In the genomic region with DNA sequence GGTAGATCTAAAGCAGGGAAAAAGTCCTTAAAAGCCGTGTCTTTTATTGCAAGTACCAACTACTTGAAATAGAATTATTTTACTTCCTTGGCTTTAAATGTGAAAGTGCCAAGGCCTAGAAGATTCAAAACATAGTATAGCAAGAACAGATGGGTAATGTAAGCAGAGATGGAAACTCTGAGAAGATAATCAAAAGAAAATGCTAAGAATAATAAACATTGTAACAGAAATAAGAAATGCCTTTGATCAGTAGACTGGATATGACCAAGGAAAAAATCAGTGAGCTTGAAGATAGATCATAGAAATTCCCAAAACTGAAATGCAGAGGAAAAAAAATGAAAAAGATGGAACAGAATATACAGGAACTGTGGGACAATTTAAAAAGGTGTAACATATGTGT, we compare ENCODE assay signal across 1 cellular context.
TF ChIP-seq lines count a peak whose summit lies in the region.

No MANE protein-coding gene starts in this region.

TF ChIP-seq in GM23338, 12 proteins besides CTCF, POLR2A, EP300 and RAD21 (continued from another document):
- no peak for TF ChIP-seq ZNF462 (CRISPR knock-in tag; IDR thresholded peaks at IDR 0.05)
- TF ChIP-seq ZNF331 (CRISPR knock-in tag; IDR thresholded peaks at IDR 0.05; ENCODE audit: low read depth) = no peak
- TF ChIP-seq, protein P1, sequence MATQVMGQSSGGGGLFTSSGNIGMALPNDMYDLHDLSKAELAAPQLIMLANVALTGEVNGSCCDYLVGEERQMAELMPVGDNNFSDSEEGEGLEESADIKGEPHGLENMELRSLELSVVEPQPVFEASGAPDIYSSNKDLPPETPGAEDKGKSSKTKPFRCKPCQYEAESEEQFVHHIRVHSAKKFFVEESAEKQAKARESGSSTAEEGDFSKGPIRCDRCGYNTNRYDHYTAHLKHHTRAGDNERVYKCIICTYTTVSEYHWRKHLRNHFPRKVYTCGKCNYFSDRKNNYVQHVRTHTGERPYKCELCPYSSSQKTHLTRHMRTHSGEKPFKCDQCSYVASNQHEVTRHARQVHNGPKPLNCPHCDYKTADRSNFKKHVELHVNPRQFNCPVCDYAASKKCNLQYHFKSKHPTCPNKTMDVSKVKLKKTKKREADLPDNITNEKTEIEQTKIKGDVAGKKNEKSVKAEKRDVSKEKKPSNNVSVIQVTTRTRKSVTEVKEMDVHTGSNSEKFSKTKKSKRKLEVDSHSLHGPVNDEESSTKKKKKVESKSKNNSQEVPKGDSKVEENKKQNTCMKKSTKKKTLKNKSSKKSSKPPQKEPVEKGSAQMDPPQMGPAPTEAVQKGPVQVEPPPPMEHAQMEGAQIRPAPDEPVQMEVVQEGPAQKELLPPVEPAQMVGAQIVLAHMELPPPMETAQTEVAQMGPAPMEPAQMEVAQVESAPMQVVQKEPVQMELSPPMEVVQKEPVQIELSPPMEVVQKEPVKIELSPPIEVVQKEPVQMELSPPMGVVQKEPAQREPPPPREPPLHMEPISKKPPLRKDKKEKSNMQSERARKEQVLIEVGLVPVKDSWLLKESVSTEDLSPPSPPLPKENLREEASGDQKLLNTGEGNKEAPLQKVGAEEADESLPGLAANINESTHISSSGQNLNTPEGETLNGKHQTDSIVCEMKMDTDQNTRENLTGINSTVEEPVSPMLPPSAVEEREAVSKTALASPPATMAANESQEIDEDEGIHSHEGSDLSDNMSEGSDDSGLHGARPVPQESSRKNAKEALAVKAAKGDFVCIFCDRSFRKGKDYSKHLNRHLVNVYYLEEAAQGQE (IDR thresholded peaks at IDR 0.05; ENCODE audit: unreplicated experiment) = no peak
- TF ChIP-seq ZNF114 (CRISPR knock-in tag; IDR thresholded peaks at IDR 0.05) = no peak
